8 cellular contexts compared by ENCODE assay signal in the genomic region with DNA sequence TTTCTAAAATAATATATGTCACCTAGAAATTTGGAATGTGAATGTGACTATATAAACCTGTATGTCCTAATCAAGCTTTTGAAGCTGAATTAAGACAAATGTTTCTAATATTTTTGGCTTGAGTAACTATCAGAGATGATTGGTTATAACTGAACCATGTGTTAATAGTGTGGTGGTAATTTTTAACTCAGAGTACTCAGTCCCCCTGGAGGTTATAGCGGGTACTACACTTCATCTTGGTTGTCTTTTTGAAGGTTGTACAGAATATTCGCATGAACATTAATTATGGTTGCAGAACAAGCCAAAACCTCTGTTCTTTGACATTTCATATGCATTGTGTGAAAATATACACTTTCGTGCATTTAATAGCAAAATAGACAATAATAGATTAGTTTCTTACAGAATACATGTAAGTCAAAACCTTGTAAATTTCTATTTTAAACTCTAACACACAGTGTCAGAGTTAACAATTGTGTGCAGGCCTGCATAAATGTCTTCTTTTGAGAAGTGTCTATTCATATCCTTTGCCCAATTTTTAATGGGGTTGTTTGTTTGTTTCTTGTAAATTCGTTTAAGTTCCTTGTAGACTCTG.
DNase-seq lines count a peak whose midpoint lies in the region; ATAC-seq and TF ChIP-seq lines count a peak whose summit lies in the region.

No MANE protein-coding gene starts in this region.

- peak in 1 of 2 donors; percentile 65 for DNase-seq in activated naive CD4-positive, alpha-beta T cell treated with anti-CD3 and anti-CD28 coated beads, Interleukin-2, amount 50 U/mL, for 72 hours (ENCODE audit: low spot score in 2 of 2)
- no peak for DNase-seq in activated naive CD4-positive, alpha-beta T cell treated with anti-CD3 and anti-CD28 coated beads, Interleukin-2, amount 50 U/mL, for 16 hours
- peak; percentile 46 for DNase-seq in M059J (ENCODE audit: low read depth)
- DNase-seq in WERI-Rb-1 = peak; percentile 21
- peak; percentile 31 to 70 for DNase-seq in foreskin fibroblast
- no peak for DNase-seq in progenitor cell of endocrine pancreas (ENCODE audit: low spot score, unreplicated experiment)
- no peak for DNase-seq in NCI-H128 (lab: John Stamatoyannopoulos, UW; ENCODE audit: unreplicated experiment)

- no peak overlapping the region for H3K27ac ChIP-seq in WERI-Rb-1

- peaks cover 19% of the 10 kb centered on the region for H3K4me1 Mint-ChIP-seq in progenitor cell of endocrine pancreas (ENCODE audit: low read depth)

- no peaks in the 10 kb centered on the region for H3K27me3 Mint-ChIP-seq in progenitor cell of endocrine pancreas

- no peaks in the 10 kb centered on the region for H3K36me3 ChIP-seq in WERI-Rb-1

- H3K27me3 ChIP-seq in WERI-Rb-1 (ENCODE audit: insufficient read depth, low read depth, severe bottlenecking) = no peaks in the 10 kb centered on the region

- no peaks in the 10 kb centered on the region for H3K9me3 Mint-ChIP-seq in activated naive CD4-positive, alpha-beta T cell treated with anti-CD3 and anti-CD28 coated beads, Interleukin-2, amount 50 U/mL, for 72 hours
- no peaks in the 10 kb centered on the region for H3K9me3 Mint-ChIP-seq in progenitor cell of endocrine pancreas (ENCODE audit: low read depth)

- H3K27ac Mint-ChIP-seq in activated naive CD4-positive, alpha-beta T cell treated with anti-CD3 and anti-CD28 coated beads, Interleukin-2, amount 50 U/mL, for 72 hours = no peak overlapping the region
- no peak overlapping the region for H3K27ac Mint-ChIP-seq in progenitor cell of endocrine pancreas

- TF ChIP-seq CTCF in WERI-Rb-1 (IDR thresholded peaks at IDR 0.05; ENCODE audit: low read depth, low read length) = peak; percentile 41
- TF ChIP-seq CTCF in foreskin fibroblast (IDR thresholded peaks at IDR 0.05; ENCODE audit: low read depth, low read length) = peak; percentile 61
- TF ChIP-seq CTCF in progenitor cell of endocrine pancreas (IDR thresholded peaks at IDR 0.05; ENCODE audit: unreplicated experiment) = peak; percentile 55

- H3K4me3 Mint-ChIP-seq in progenitor cell of endocrine pancreas (ENCODE audit: low read depth) = no peak overlapping the region

- H3K9me3 ChIP-seq in WERI-Rb-1 (ENCODE audit: severe bottlenecking) = no peaks in the 10 kb centered on the region

- no peaks in the 10 kb centered on the region for H3K36me3 Mint-ChIP-seq in activated naive CD4-positive, alpha-beta T cell treated with anti-CD3 and anti-CD28 coated beads, Interleukin-2, amount 50 U/mL, for 72 hours
- no peaks in the 10 kb centered on the region for H3K36me3 Mint-ChIP-seq in progenitor cell of endocrine pancreas (ENCODE audit: insufficient read depth)

- no peak overlapping the region for H3K4me3 ChIP-seq in WERI-Rb-1 (ENCODE audit: low read depth, low read length)
- no peak overlapping the region for H3K4me3 ChIP-seq in foreskin fibroblast (ENCODE audit: low read depth in 1 of 2, low read length in 2 of 2)

- ATAC-seq in activated naive CD4-positive, alpha-beta T cell treated with anti-CD3 and anti-CD28 coated beads, Interleukin-2, amount 50 U/mL, for 72 hours = peak; percentile 44 to 53
- peak; percentile 76 for ATAC-seq in GM21717 (IDR thresholded peaks at IDR 0.05; ENCODE audit: unreplicated experiment)

Comparison
In these comparisons a context has a peak if more than half of its experiments do, and no peak if none do; other contexts are left out.
1. DNase-seq: peak in M059J (single experiment), WERI-Rb-1 (single experiment) and foreskin fibroblast (2 of 2); none in activated naive CD4-positive, alpha-beta T cell treated with anti-CD3 and anti-CD28 coated beads, Interleukin-2, amount 50 U/mL, for 16 hours (single experiment), progenitor cell of endocrine pancreas (single experiment) and NCI-H128 (single experiment).
2. Peak in every context shown above with its lines, with median percentiles within 50 percentile points of each other: CTCF ChIP-seq.